In the genomic region with DNA sequence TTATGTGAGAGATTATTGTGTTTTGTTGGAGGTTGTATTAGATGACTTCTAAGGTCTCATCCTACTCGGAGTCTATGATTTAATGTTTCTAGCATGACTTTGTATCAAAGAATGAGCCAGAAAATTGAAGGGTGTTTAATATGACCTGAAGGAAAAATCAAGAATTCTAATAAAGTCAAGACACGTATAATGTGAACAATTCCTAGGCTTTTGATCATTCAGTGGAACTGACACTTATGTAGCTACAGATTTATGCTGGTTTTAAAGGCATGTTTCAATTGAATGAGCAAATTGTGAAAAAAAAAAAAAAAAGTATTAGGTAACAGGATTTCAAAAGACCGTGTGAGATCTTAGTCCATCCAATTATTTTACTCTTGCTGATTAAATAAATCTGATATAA, we compare ENCODE assay signal across 30 cellular contexts.
"Had no signal": no experiment of that assay in that cellular context is flagged by ENCODE, and none has a peak within 500 bp of the region (broad histone marks: within the 10 kb centered on the region; RNA-seq: fewer than 3 reads in every experiment).

No MANE protein-coding gene starts in this region.

- H3K27me3 ChIP-seq: ascending aorta, cardiac muscle cell had no signal

- DNase-seq: activated B cell treated with CpG ODN at 0.5 μM for 24 hours; activated CD4-positive, alpha-beta memory T cell treated with anti-CD3 and anti-CD28 coated beads, Interleukin-2, amount 10 ng/mL, durations not matched to agents 7 days and 5 days; activated CD4-positive, alpha-beta T cell treated with anti-CD3 and anti-CD28 coated beads for 4 hours; activated CD4-positive, alpha-beta T cell treated with anti-CD3 and anti-CD28 coated beads, Interleukin-2, amount 10 ng/mL, durations not matched to agents 24 days and 14 days; activated CD4-positive, alpha-beta T cell treated with anti-CD3 and anti-CD28 coated beads, Interleukin-2, amount 50 U/mL, for 48 hours; activated CD4-positive, CD25-positive, alpha-beta regulatory T cell treated with anti-CD3 and anti-CD28 coated beads, Interleukin-2, amount 50 U/mL, for 72 hours; activated CD8-positive, alpha-beta memory T cell treated with anti-CD3 and anti-CD28 coated beads for 24 hours; activated CD8-positive, alpha-beta memory T cell treated with anti-CD3 and anti-CD28 coated beads, Interleukin-2, amount 50 U/mL, for 4 hours; activated CD8-positive, alpha-beta T cell treated with anti-CD3 and anti-CD28 coated beads, Interleukin-2, amount 10 ng/mL, durations not matched to agents 7 days and 5 days; activated effector memory CD4-positive, alpha-beta T cell treated with anti-CD3 and anti-CD28 coated beads, Interleukin-2, amount 50 U/mL, for 16 hours; activated gamma-delta T cell treated with Interleukin-2 at 50 U/mL for 16 hours; activated naive CD4-positive, alpha-beta T cell; activated naive CD4-positive, alpha-beta T cell treated with anti-CD3 and anti-CD28 coated beads for 36 hours; activated naive CD4-positive, alpha-beta T cell treated with anti-CD3 and anti-CD28 coated beads, Interleukin-2, amount 50 U/mL, for 16 hours; activated naive CD8-positive, alpha-beta T cell treated with anti-CD3 and anti-CD28 coated beads for 36 hours; activated T-cell treated with anti-CD3 and anti-CD28 coated beads for 4 hours; activated T-cell treated with anti-CD3 and anti-CD28 coated beads, Interleukin-2, amount 50 U/mL, for 1 hour; activated T-cell treated with anti-CD3 and anti-CD28 coated beads, Interleukin-2, amount 50 U/mL, for 4 hours; activated T-cell treated with anti-CD3 and anti-CD28 coated beads, Interleukin-2, amount 50 U/mL, for 72 hours; amygdala; anterior cingulate cortex; central memory CD4-positive, alpha-beta T cell; T-helper 1 cell; T-helper 2 cell; T-helper 9 cell had no signal

- H3K4me1 ChIP-seq: ascending aorta had no signal

- ATAC-seq: activated CD8-positive, alpha-beta T cell treated with anti-CD3 and anti-CD28 coated beads, Interleukin-2, amount 10 ng/mL, durations not matched to agents 7 days and 5 days; activated naive CD4-positive, alpha-beta T cell treated with anti-CD3 and anti-CD28 coated beads, Interleukin-2, amount 50 U/mL, for 72 hours; activated T-cell treated with anti-CD3 and anti-CD28 coated beads, Interleukin-2, amount 50 U/mL, for 4 hours; activated T-cell treated with anti-CD3 and anti-CD28 coated beads, Interleukin-2, amount 50 U/mL, for 72 hours; activated T-helper 17 cell treated with anti-CD3 and anti-CD28 coated beads, Interleukin-2, amount 50 U/mL, for 72 hours had no signal

- H3K9me3 ChIP-seq: ascending aorta had no signal

- H3K27ac ChIP-seq: ascending aorta, cardiac muscle cell, VCaP had no signal

- H3K4me3 ChIP-seq: ascending aorta, cardiac muscle cell had no signal

- H3K36me3 ChIP-seq: ascending aorta, cardiac muscle cell had no signal
